Comparison of ENCODE assay signal across 11 cellular contexts in the genomic region with DNA sequence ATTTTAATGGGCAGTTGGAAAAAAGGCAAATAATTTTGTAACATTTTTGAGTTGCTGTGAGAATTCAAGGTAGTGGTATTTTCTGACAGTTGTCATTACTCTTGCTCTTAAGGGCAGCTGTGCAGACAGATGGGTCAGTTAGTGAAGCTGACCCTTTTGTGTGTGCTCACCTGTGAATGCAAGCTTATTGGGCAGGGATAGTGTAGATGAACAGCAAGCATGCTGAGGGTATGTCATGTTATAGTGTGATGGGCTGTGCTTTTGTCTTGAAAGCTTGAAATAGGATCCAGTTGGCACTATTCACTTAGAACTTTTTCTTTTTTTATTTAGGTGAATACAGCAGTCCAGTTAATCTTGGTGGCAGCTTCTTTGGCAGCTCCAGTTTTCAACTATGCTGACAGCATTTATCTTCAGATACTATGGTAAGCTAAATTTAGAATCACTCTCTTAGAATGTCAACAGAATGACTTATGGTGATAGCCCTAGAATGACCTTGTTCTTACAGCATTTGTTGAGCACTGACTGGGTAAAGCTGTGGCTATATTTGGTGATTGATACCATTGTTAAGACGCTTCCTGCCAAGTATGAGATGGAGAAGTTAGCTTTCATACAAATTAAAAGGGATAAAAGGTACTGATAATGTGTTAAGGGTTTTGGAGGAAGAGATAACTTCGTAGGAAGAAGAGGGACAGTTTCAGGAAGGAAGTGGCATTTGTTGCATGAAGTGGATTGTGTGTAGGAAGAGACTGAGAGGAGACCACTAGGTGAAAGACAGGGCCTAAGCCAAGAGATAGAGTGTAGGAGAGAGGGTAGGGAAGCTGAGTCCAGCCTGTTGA. TPM values are rescaled to one million over a fixed set of nuclear protein-coding genes. Genes with fewer than 3 reads are reported as not detected.
DNase-seq lines count a peak whose midpoint lies in the region; ATAC-seq, FAIRE-seq and TF ChIP-seq lines count a peak whose summit lies in the region.
"Had no signal": no experiment of that assay in that cellular context is flagged by ENCODE, and none has a peak within 500 bp of the region (broad histone marks: within the 10 kb centered on the region; RNA-seq: fewer than 3 reads in every experiment).

No MANE protein-coding gene starts in this region.

- H3K4me1 ChIP-seq in right cardiac atrium (ENCODE audit: control insufficient read depth, insufficient read depth, low read length) (peaks cover 8% of the 10 kb centered on the region), thoracic aorta (ENCODE audit: control insufficient read depth in 1 of 2, low read depth in 2 of 2) (peaks cover 10 to 23% of the 10 kb centered on the region in 2 donors), aorta (ENCODE audit: control insufficient read depth in 1 of 2, insufficient read depth in 2 of 2, low read length in 2 of 2) (peaks cover 4 to 5% of the 10 kb centered on the region in 2 donors)

- no peak overlapping the region for H3K4me3 Mint-ChIP-seq in natural killer cell treated with Interleukin-12 subunit alpha and Interleukin-12 subunit beta and Interleukin-15 and Interleukin-18, amount 100 ng/mL, for 72 hours
- no peak overlapping the region for H3K4me3 Mint-ChIP-seq in natural killer cell
- H3K4me3 Mint-ChIP-seq in activated naive CD8-positive, alpha-beta T cell treated with anti-CD3 and anti-CD28 coated beads, Interleukin-2, amount 10 ng/mL, durations not matched to agents 7 days and 5 days: no peak overlapping the region

- intact Hi-C loops in natural killer cell (cut with micrococcal nuclease) (no loop called here), right cardiac atrium (cut with DNase I) (no loop called here), aorta (cut with DNase I) (no loop called here)

- ATAC-seq in natural killer cell treated with Interleukin-12 subunit alpha and Interleukin-12 subunit beta and Interleukin-15 and Interleukin-18, amount 100 ng/mL, for 72 hours: no peak
- ATAC-seq in natural killer cell (no peak), right cardiac atrium (peak; percentile 85 to 89), thoracic aorta (ENCODE audit: insufficient number of reproducible peaks, low FRiP score, low read depth) (no peak), aorta (ENCODE audit: low FRiP score) (no peak)
- ATAC-seq in activated naive CD8-positive, alpha-beta T cell treated with anti-CD3 and anti-CD28 coated beads, Interleukin-2, amount 10 ng/mL, durations not matched to agents 7 days and 5 days (ENCODE audit: low read depth): no peak

- 24% methylated on average over 2 of the region's 2 CpGs for WGBS in right cardiac atrium
- WGBS in aorta, 2 donors: 13 to 18% methylated on average over 2 of the region's 2 CpGs

- H3K27me3 ChIP-seq in right cardiac atrium (ENCODE audit: control insufficient read depth, insufficient read depth) (no peaks in the 10 kb centered on the region), thoracic aorta (replicated peaks; ENCODE audit: insufficient read depth) (no peaks in the 10 kb centered on the region), aorta (ENCODE audit: control insufficient read depth in 1 of 2, insufficient read depth in 2 of 2, low read length in 1 of 2) (no peaks in the 10 kb centered on the region)

- POLR2A ChIA-PET in activated naive CD8-positive, alpha-beta T cell treated with anti-CD3 and anti-CD28 coated beads, Interleukin-2, amount 10 ng/mL, durations not matched to agents 7 days and 5 days (lab: Charles Lee): no interaction called here

- H3K4me3 ChIP-seq in right cardiac atrium (ENCODE audit: low read length): no peak overlapping the region
- no peak overlapping the region for H3K4me3 ChIP-seq in thoracic aorta
- no peak overlapping the region for H3K4me3 ChIP-seq in aorta (ENCODE audit: low read length in 2 of 2)

- H3K9me3 ChIP-seq in right cardiac atrium (ENCODE audit: control insufficient read depth, low read length) (no peaks in the 10 kb centered on the region), thoracic aorta (no peaks in the 10 kb centered on the region), aorta (ENCODE audit: control insufficient read depth, low read length) (no peaks in the 10 kb centered on the region)

- H3K27ac ChIP-seq in right cardiac atrium (ENCODE audit: low read length) (peak overlapping the region; percentile 88), thoracic aorta (peak overlapping the region; percentile 10 to 27), aorta (ENCODE audit: low read depth in 1 of 2, low read length in 2 of 2) (peak overlapping the region in 1 of 2 donors; percentile 57)

- no peak for TF ChIP-seq CTCF in natural killer cell (IDR thresholded peaks at IDR 0.05)
- TF ChIP-seq CTCF in thoracic aorta (IDR thresholded peaks at IDR 0.05): no peak

- no peak for DNase-seq in natural killer cell treated with Interleukin-12 subunit alpha and Interleukin-12 subunit beta and Interleukin-15 and Interleukin-18, amount 100 ng/mL, for 72 hours (ENCODE audit: low spot score)
- no peak for DNase-seq in natural killer cell
- no peak for DNase-seq in activated naive CD8-positive, alpha-beta T cell treated with anti-CD3 and anti-CD28 coated beads, Interleukin-2, amount 10 ng/mL, durations not matched to agents 7 days and 5 days
- no peak for DNase-seq in right cardiac atrium
- no peak for DNase-seq in thoracic aorta (ENCODE audit: low spot score)
- no peak for DNase-seq in activated gamma-delta T cell treated with Interleukin-2 at 50 U/mL for 16 hours
- DNase-seq in frontal cortex (ENCODE audit: low spot score in 2 of 2): no peak
- no peak for DNase-seq in aorta
- DNase-seq: NCI-H1417 had no signal

- peak overlapping the region; percentile 3 to 12 for H3K27ac Mint-ChIP-seq in natural killer cell treated with Interleukin-12 subunit alpha and Interleukin-12 subunit beta and Interleukin-15 and Interleukin-18, amount 100 ng/mL, for 72 hours
- H3K27ac Mint-ChIP-seq in natural killer cell: peak overlapping the region in 1 of 2 donors; percentile 3
- H3K27ac Mint-ChIP-seq in activated naive CD8-positive, alpha-beta T cell treated with anti-CD3 and anti-CD28 coated beads, Interleukin-2, amount 10 ng/mL, durations not matched to agents 7 days and 5 days: peak overlapping the region; percentile 57

- no peaks in the 10 kb centered on the region for H3K9me3 Mint-ChIP-seq in natural killer cell treated with Interleukin-12 subunit alpha and Interleukin-12 subunit beta and Interleukin-15 and Interleukin-18, amount 100 ng/mL, for 72 hours
- no peaks in the 10 kb centered on the region for H3K9me3 Mint-ChIP-seq in natural killer cell
- H3K9me3 Mint-ChIP-seq in activated naive CD8-positive, alpha-beta T cell treated with anti-CD3 and anti-CD28 coated beads, Interleukin-2, amount 10 ng/mL, durations not matched to agents 7 days and 5 days: no peaks in the 10 kb centered on the region

- H3K27me3 Mint-ChIP-seq in natural killer cell treated with Interleukin-12 subunit alpha and Interleukin-12 subunit beta and Interleukin-15 and Interleukin-18, amount 100 ng/mL, for 72 hours: no peaks in the 10 kb centered on the region
- H3K27me3 Mint-ChIP-seq in natural killer cell (ENCODE audit: low read depth in 2 of 2): no peaks in the 10 kb centered on the region
- no peaks in the 10 kb centered on the region for H3K27me3 Mint-ChIP-seq in activated naive CD8-positive, alpha-beta T cell treated with anti-CD3 and anti-CD28 coated beads, Interleukin-2, amount 10 ng/mL, durations not matched to agents 7 days and 5 days

- peaks cover 5 to 6% of the 10 kb centered on the region in 2 donors for H3K4me1 Mint-ChIP-seq in natural killer cell treated with Interleukin-12 subunit alpha and Interleukin-12 subunit beta and Interleukin-15 and Interleukin-18, amount 100 ng/mL, for 72 hours (ENCODE audit: low read depth in 2 of 2)
- H3K4me1 Mint-ChIP-seq in natural killer cell: peaks cover 0 to 10% of the 10 kb centered on the region in 2 donors
- H3K4me1 Mint-ChIP-seq in activated naive CD8-positive, alpha-beta T cell treated with anti-CD3 and anti-CD28 coated beads, Interleukin-2, amount 10 ng/mL, durations not matched to agents 7 days and 5 days: peaks cover 12% of the 10 kb centered on the region

- H3K36me3 ChIP-seq in thoracic aorta (peaks cover 16% of the 10 kb centered on the region), aorta (ENCODE audit: control insufficient read depth in 1 of 2, insufficient read depth in 2 of 2, low read length in 1 of 2) (peaks cover 3 to 7% of the 10 kb centered on the region in 2 donors)

- peaks cover 10% of the 10 kb centered on the region for H3K36me3 Mint-ChIP-seq in natural killer cell treated with Interleukin-12 subunit alpha and Interleukin-12 subunit beta and Interleukin-15 and Interleukin-18, amount 100 ng/mL, for 72 hours
- H3K36me3 Mint-ChIP-seq in natural killer cell: no peaks in the 10 kb centered on the region
- peaks cover 12% of the 10 kb centered on the region for H3K36me3 Mint-ChIP-seq in activated naive CD8-positive, alpha-beta T cell treated with anti-CD3 and anti-CD28 coated beads, Interleukin-2, amount 10 ng/mL, durations not matched to agents 7 days and 5 days

- no peak for FAIRE-seq in frontal cortex (lab: Jason Lieb, UNC)
- FAIRE-seq: endometrium, TTC549 had no signal

RNA-seq across cellular contexts. Expression of gene LRRN4, which starts 19.5 kb away (rescaled TPM):
- total RNA-seq in natural killer cell treated with Interleukin-12 subunit alpha and Interleukin-12 subunit beta and Interleukin-15 and Interleukin-18, amount 100 ng/mL, for 72 hours: not detected
- total RNA-seq in natural killer cell (not detected), right cardiac atrium (under 1 TPM; 0.11 to 0.77 (median 0.39) TPM), thoracic aorta (under 1 TPM in 1 of 2 donors, not detected in 1; 0.27 TPM), frontal cortex (0.41 TPM), aorta (under 1 TPM in 1 of 2 donors, not detected in 1; 0.36 TPM)
- not detected for total RNA-seq in activated naive CD8-positive, alpha-beta T cell treated with anti-CD3 and anti-CD28 coated beads, Interleukin-2, amount 10 ng/mL, durations not matched to agents 7 days and 5 days
- polyA plus RNA-seq in right cardiac atrium (0.05 TPM), aorta (not detected)

RNA-seq across cellular contexts. Expression of gene CRLS1, which starts 28.4 kb away (rescaled TPM):
- 10 to 100 TPM; 31.8 to 35.3 TPM for total RNA-seq in natural killer cell treated with Interleukin-12 subunit alpha and Interleukin-12 subunit beta and Interleukin-15 and Interleukin-18, amount 100 ng/mL, for 72 hours
- total RNA-seq in natural killer cell (10 to 100 TPM; 13.0 to 20.5 (median 14.6) TPM), right cardiac atrium (10 to 100 TPM; 75.2 to 99.0 (median 80.7) TPM), thoracic aorta (10 to 100 TPM; 29.4 to 38.6 TPM), frontal cortex (35.5 TPM), aorta (10 to 100 TPM; 35.0 to 36.0 TPM)
- total RNA-seq in activated naive CD8-positive, alpha-beta T cell treated with anti-CD3 and anti-CD28 coated beads, Interleukin-2, amount 10 ng/mL, durations not matched to agents 7 days and 5 days: 10 to 100 TPM; 24.6 to 26.3 TPM
- polyA plus RNA-seq in right cardiac atrium (115 TPM), aorta (10 to 100 TPM; 34.2 to 43.3 TPM)

Comparison
In these comparisons a context has a peak if more than half of its experiments do, and no peak if none do; other contexts are left out.
1. ATAC-seq: peak in right cardiac atrium (2 of 2); none in natural killer cell treated with Interleukin-12 subunit alpha and Interleukin-12 subunit beta and Interleukin-15 and Interleukin-18, amount 100 ng/mL, for 72 hours (0 of 2), natural killer cell (0 of 3), activated naive CD8-positive, alpha-beta T cell treated with anti-CD3 and anti-CD28 coated beads, Interleukin-2, amount 10 ng/mL, durations not matched to agents 7 days and 5 days (single experiment), thoracic aorta (single experiment) and aorta (single experiment).